ENCODE assay signal across 19 cellular contexts in the genomic region with DNA sequence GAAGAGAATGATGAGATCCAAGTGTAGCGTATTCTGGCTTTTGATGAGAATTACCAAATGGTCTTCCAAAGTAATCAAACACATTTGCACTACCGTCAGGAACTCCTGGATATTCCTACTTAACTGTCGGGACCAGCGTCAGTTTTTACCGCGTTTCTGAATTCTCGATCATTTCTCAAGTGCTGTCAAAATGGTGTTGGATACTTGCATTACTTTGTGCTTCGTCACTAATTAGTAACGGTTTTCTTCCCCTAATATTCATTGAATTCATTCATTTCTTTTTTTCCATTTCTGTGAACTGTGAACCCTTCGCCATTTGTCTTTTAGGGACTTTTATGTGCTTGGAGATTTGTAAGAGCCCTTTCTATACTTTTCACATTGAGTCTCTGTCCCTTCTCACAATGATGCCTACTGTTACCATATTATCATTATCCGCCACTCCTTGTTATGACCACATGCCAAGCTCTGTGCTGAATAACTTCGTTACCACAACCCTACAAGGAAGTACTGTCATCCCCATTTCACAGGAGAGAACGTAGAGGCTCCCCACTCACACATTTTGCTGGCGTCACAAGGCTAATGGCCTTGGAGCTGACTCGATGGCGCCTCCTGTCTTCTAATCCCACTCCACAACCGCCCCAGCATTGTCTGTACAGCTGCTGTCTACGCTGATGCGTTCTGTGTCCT.
DNase-seq lines count a peak whose midpoint lies in the region; ATAC-seq and TF ChIP-seq lines count a peak whose summit lies in the region.
"Had no signal": no experiment of that assay in that cellular context is flagged by ENCODE, and none has a peak within 500 bp of the region (broad histone marks: within the 10 kb centered on the region; RNA-seq: fewer than 3 reads in every experiment).

No MANE protein-coding gene starts in this region.

- H3K27me3 ChIP-seq in heart right ventricle, result no peaks in the 10 kb centered on the region
- no peaks in the 10 kb centered on the region for H3K27me3 ChIP-seq in right atrium auricular region
- no peaks in the 10 kb centered on the region for H3K27me3 ChIP-seq in tibial nerve
- H3K27me3 ChIP-seq: suprapubic skin had no signal

- peak overlapping the region in 9 of 10 donors; percentile 73 to 98 (median 89) for H3K27ac ChIP-seq in heart right ventricle
- H3K27ac ChIP-seq in right atrium auricular region, result peak overlapping the region; percentile 91 to 92
- H3K27ac ChIP-seq in tibial nerve, result peak overlapping the region; percentile 61 to 92 (median 78)
- H3K27ac ChIP-seq: HL-60, suprapubic skin had no signal

- ATAC-seq in heart right ventricle, result no peak
- no peak for ATAC-seq in left cardiac atrium
- no peak for ATAC-seq in HG02884 (IDR thresholded peaks at IDR 0.05; ENCODE audit: unreplicated experiment)
- ATAC-seq: effector memory CD8-positive, alpha-beta T cell; Panc1 had no signal

- no peak overlapping the region for H3K4me3 ChIP-seq in heart right ventricle
- no peak overlapping the region for H3K4me3 ChIP-seq in astrocyte of the spinal cord (ENCODE audit: low read depth, low read length)
- H3K4me3 ChIP-seq in right atrium auricular region, result no peak overlapping the region
- no peak overlapping the region for H3K4me3 ChIP-seq in tibial nerve
- H3K4me3 ChIP-seq: suprapubic skin had no signal

- no peaks in the 10 kb centered on the region for H3K36me3 ChIP-seq in heart right ventricle
- H3K36me3 ChIP-seq in right atrium auricular region, result no peaks in the 10 kb centered on the region
- H3K36me3 ChIP-seq in tibial nerve, result no peaks in the 10 kb centered on the region
- H3K36me3 ChIP-seq: suprapubic skin had no signal

- peak in 1 of 2 donors; percentile 54 for TF ChIP-seq EP300 in tibial nerve (IDR thresholded peaks at IDR 0.05)

- 95% methylated on average over 19 of the region's 19 CpGs for WGBS in heart right ventricle, 2 donors
- 58 to 65% methylated on average over 19 of the region's 19 CpGs for WGBS in tibial nerve, 2 donors

- intact Hi-C loops in heart right ventricle (cut with DNase I) (loop anchor here in 3 of 10 donors (5.0 to 10.0 kb wide), 3 partner anchors 54 to 614 kb away; partner anchors contain the start of gene QKI (in 1 of the 3)), left cardiac atrium (cut with DNase I) (no loop called here)

- peak in 1 of 9 donors; percentile 20 for TF ChIP-seq CTCF in heart right ventricle (IDR thresholded peaks at IDR 0.05)
- peak; percentile 8 for TF ChIP-seq CTCF in astrocyte of the spinal cord (IDR thresholded peaks at IDR 0.05; ENCODE audit: low read depth, low read length)
- no peak for TF ChIP-seq CTCF in right atrium auricular region (IDR thresholded peaks at IDR 0.05)
- peak in 1 of 5 experiments; percentile 20 for TF ChIP-seq CTCF in tibial nerve (IDR thresholded peaks at IDR 0.05)

- DNase-seq in heart right ventricle (no peak), left cardiac atrium (no peak), astrocyte of the spinal cord (ENCODE audit: low read depth, low spot score) (no peak), right atrium auricular region (ENCODE audit: low spot score) (no peak), tibial nerve (ENCODE audit: low spot score in 2 of 2) (no peak), GDM1 (lab: John Stamatoyannopoulos, UW) (no peak), epidermal melanocyte (ENCODE audit: insufficient read length, low spot score) (no peak)
- DNase-seq: activated CD4-positive, alpha-beta T cell treated with anti-CD3 and anti-CD28 coated beads, Interleukin-2, amount 50 U/mL, for 48 hours; activated gamma-delta T cell treated with Interleukin-2 at 50 U/mL for 16 hours; cerebellar nuclear complex; effector memory CD8-positive, alpha-beta T cell; head of caudate nucleus; NCI-H146; occipital lobe; stimulated activated CD4-positive, alpha-beta T cell treated with anti-CD3 and anti-CD28 coated beads, Interleukin-15, amount 100 ng/mL, for 24 hours had no signal

- H3K9me3 ChIP-seq in heart right ventricle (no peaks in the 10 kb centered on the region), right atrium auricular region (no peaks in the 10 kb centered on the region), tibial nerve (no peaks in the 10 kb centered on the region)
- H3K9me3 ChIP-seq: suprapubic skin had no signal

- H3K4me1 ChIP-seq in heart right ventricle (peaks cover 24 to 77% (median 44%) of the 10 kb centered on the region in 9 donors), right atrium auricular region (peaks cover 0 to 53% of the 10 kb centered on the region in 2 donors), tibial nerve (peaks cover 0 to 66% (median 18%) of the 10 kb centered on the region in 4 donors)

- no peak for TF ChIP-seq POLR2A in tibial nerve (IDR thresholded peaks at IDR 0.05)

- in situ Hi-C loops in astrocyte of the spinal cord (cut with HindIII; ENCODE audit: low sequenced_read_pairs), result no loop called here
